Comparison of ENCODE assay signal across 11 cellular contexts in the genomic region with DNA sequence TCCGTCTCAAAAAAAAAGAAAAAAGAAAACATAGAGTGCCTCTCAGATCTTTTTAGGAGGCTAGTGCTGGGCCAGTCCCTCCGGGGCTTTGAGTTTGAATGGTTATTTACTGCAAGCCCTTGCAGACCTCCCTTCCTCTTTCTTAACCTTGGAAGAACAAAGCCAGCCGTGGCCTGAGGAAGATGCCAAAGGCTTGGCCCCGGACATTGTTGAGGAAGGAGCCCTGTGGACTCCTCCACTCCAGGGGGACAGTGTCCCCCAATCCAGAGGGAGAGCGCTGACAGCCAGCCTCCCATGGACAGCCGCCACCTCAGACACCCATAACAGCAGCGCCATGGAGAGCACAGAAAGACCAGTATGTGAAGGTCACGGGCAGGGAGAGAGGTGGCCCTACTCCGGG. TPM values are rescaled to one million over a fixed set of nuclear protein-coding genes. Genes with fewer than 3 reads are reported as not detected.
"Had no signal": no experiment of that assay in that cellular context is flagged by ENCODE, and none has a peak within 500 bp of the region (broad histone marks: within the 10 kb centered on the region; RNA-seq: fewer than 3 reads in every experiment).

No MANE protein-coding gene starts in this region.

- H3K27ac Mint-ChIP-seq: activated CD4-positive, alpha-beta T cell treated with anti-CD3 and anti-CD28 coated beads, Interleukin-2, amount 10 ng/mL, durations not matched to agents 7 days and 5 days; activated naive CD8-positive, alpha-beta T cell treated with anti-CD3 and anti-CD28 coated beads for 36 hours; T-helper 1 cell treated with Interleukin-12 subunit alpha and Interleukin-12 subunit beta and Interleukin-4 antibody, amounts not matched to agents 30 μg/mL and 1 μg/mL, for 36 hours had no signal

- DNase-seq: activated CD4-positive, alpha-beta T cell treated with anti-CD3 and anti-CD28 coated beads, Interleukin-2, amount 10 ng/mL, durations not matched to agents 7 days and 5 days; activated CD8-positive, alpha-beta memory T cell treated with anti-CD3 and anti-CD28 coated beads for 24 hours; activated naive CD8-positive, alpha-beta T cell treated with anti-CD3 and anti-CD28 coated beads for 36 hours; body of pancreas; central memory CD4-positive, alpha-beta T cell; colonic mucosa; hippocampal formation; right lobe of liver; stimulated activated naive CD8-positive, alpha-beta T cell treated with anti-CD3 and anti-CD28 coated beads, Interleukin-15, amount 100 ng/mL, for 72 hours; testis had no signal

- H3K4me3 Mint-ChIP-seq: activated CD4-positive, alpha-beta T cell treated with anti-CD3 and anti-CD28 coated beads, Interleukin-2, amount 10 ng/mL, durations not matched to agents 7 days and 5 days; activated naive CD8-positive, alpha-beta T cell treated with anti-CD3 and anti-CD28 coated beads for 36 hours; stimulated activated naive CD8-positive, alpha-beta T cell treated with anti-CD3 and anti-CD28 coated beads, Interleukin-15, amount 100 ng/mL, for 72 hours; T-helper 1 cell treated with Interleukin-12 subunit alpha and Interleukin-12 subunit beta and Interleukin-4 antibody, amounts not matched to agents 30 μg/mL and 1 μg/mL, for 36 hours had no signal

- H3K9me3 Mint-ChIP-seq: activated CD4-positive, alpha-beta T cell treated with anti-CD3 and anti-CD28 coated beads, Interleukin-2, amount 10 ng/mL, durations not matched to agents 7 days and 5 days; activated naive CD8-positive, alpha-beta T cell treated with anti-CD3 and anti-CD28 coated beads for 36 hours; stimulated activated naive CD8-positive, alpha-beta T cell treated with anti-CD3 and anti-CD28 coated beads, Interleukin-15, amount 100 ng/mL, for 72 hours; T-helper 1 cell treated with Interleukin-12 subunit alpha and Interleukin-12 subunit beta and Interleukin-4 antibody, amounts not matched to agents 30 μg/mL and 1 μg/mL, for 36 hours had no signal

- ATAC-seq: body of pancreas; stimulated activated naive CD8-positive, alpha-beta T cell treated with anti-CD3 and anti-CD28 coated beads, Interleukin-15, amount 100 ng/mL, for 72 hours had no signal

- H3K27me3 Mint-ChIP-seq: activated naive CD8-positive, alpha-beta T cell treated with anti-CD3 and anti-CD28 coated beads for 36 hours; stimulated activated naive CD8-positive, alpha-beta T cell treated with anti-CD3 and anti-CD28 coated beads, Interleukin-15, amount 100 ng/mL, for 72 hours had no signal

- H3K36me3 Mint-ChIP-seq: activated naive CD8-positive, alpha-beta T cell treated with anti-CD3 and anti-CD28 coated beads for 36 hours had no signal

RNA-seq across cellular contexts. Expression of gene SMO, which starts 38.9 kb away (rescaled TPM):
- total RNA-seq: activated CD4-positive, alpha-beta T cell treated with anti-CD3 and anti-CD28 coated beads, Interleukin-2, amount 10 ng/mL, durations not matched to agents 7 days and 5 days had no signal
